In genomic region chr15:40252438-40253178, GRCh38 we compare ENCODE assay signal across 9 cellular contexts. TPM values are rescaled to one million over a fixed set of nuclear protein-coding genes. Genes with fewer than 3 reads are reported as not detected.
DNase-seq lines count a peak whose midpoint lies in the region; ATAC-seq, FAIRE-seq and TF ChIP-seq lines count a peak whose summit lies in the region.
"Had no signal": no experiment of that assay in that cellular context is flagged by ENCODE, and none has a peak within 500 bp of the region (broad histone marks: within the 10 kb centered on the region; RNA-seq: fewer than 3 reads in every experiment).

No MANE protein-coding gene starts in this region.

- peaks cover 14 to 23% of the 10 kb centered on the region in 2 donors for H3K4me1 Mint-ChIP-seq in effector memory CD8-positive, alpha-beta T cell (ENCODE audit: low read depth in 2 of 2)

- H3K4me1 ChIP-seq in PC-9 (replicated peaks; ENCODE audit: insufficient read depth) (peaks cover 26% of the 10 kb centered on the region), muscle layer of duodenum (ENCODE audit: control insufficient read depth in 1 of 2, insufficient read depth in 2 of 2, low read length in 2 of 2) (peaks cover 0 to 13% of the 10 kb centered on the region in 2 donors)

- H3K9me2 ChIP-seq in PC-9 (ENCODE audit: insufficient read depth) = no peaks in the 10 kb centered on the region

- H3K36me3 Mint-ChIP-seq in effector memory CD8-positive, alpha-beta T cell (ENCODE audit: insufficient read depth) = no peaks in the 10 kb centered on the region

- H3K9me3 ChIP-seq in PC-9 (ENCODE audit: insufficient read depth, low read depth) (no peaks in the 10 kb centered on the region), muscle layer of duodenum (ENCODE audit: control insufficient read depth in 1 of 2, low read length in 2 of 2) (no peaks in the 10 kb centered on the region)

- no peak for FAIRE-seq in urothelium cell line (lab: Jason Lieb, UNC)

- peak overlapping the region; percentile 79 for H2AFZ ChIP-seq in PC-9

- H3K4me2 ChIP-seq in PC-9 = peak overlapping the region; percentile 78

- H3K27ac ChIP-seq in PC-9 (no peak overlapping the region), muscle layer of duodenum (ENCODE audit: low read length) (no peak overlapping the region)

- H3F3A ChIP-seq in PC-9 (ENCODE audit: insufficient read depth, low read depth) = peaks cover 21% of the 10 kb centered on the region

- H3K27ac Mint-ChIP-seq in effector memory CD8-positive, alpha-beta T cell = peak overlapping the region; percentile 75 to 87

- peak overlapping the region; percentile 85 to 91 for H3K4me3 Mint-ChIP-seq in effector memory CD8-positive, alpha-beta T cell

- CTCF ChIA-PET in PC-9 (lab: Charles Lee) (no interaction called here), GM10248 (lab: Yijun Ruan, JAX) (interaction anchor here (19.5 kb wide), 1 partner anchor 24 kb away, joined by 308 read pairs; no protein-coding TSS in a partner anchor)

- H3K36me3 ChIP-seq in PC-9 (ENCODE audit: low read depth) = no peaks in the 10 kb centered on the region
- no peaks in the 10 kb centered on the region for H3K36me3 ChIP-seq in muscle layer of duodenum (ENCODE audit: control insufficient read depth in 1 of 2, insufficient read depth in 2 of 2, low read length in 2 of 2)

- TF ChIP-seq CTCF in PC-9 (conservative IDR thresholded peaks at IDR 0.05) = no peak
- TF ChIP-seq CTCF in GM10248 (IDR thresholded peaks at IDR 0.05; ENCODE audit: control extremely low read depth, extremely low read depth, low read depth, missing control alignments) = no peak

- DNase-seq in NCI-H2081 (lab: John Stamatoyannopoulos, UW) = peak; percentile 23 to 43
- no peak for DNase-seq in NCI-H2081 treated with DMSO at 0.1 percent for 48 hours (lab: John Stamatoyannopoulos, UW)
- DNase-seq in PC-9 = peak in 1 of 2 experiments; percentile 48
- peak in 1 of 3 experiments; percentile 14 for DNase-seq in effector memory CD8-positive, alpha-beta T cell
- no peak for DNase-seq in urothelium cell line (ENCODE audit: low spot score)
- no peak for DNase-seq in GM10248 (ENCODE audit: extremely low spot score)
- DNase-seq: DND-41 had no signal

- BruUV-seq in PC-9 (replicated peaks; lab: Mats Ljungman, UMichigan) = no TSS peak

- H3K4me3 ChIP-seq in PC-9 (peak overlapping the region; percentile 68), muscle layer of duodenum (ENCODE audit: low read depth in 1 of 2, low read length in 2 of 2) (peak overlapping the region; percentile 55 to 68)

- no peaks in the 10 kb centered on the region for H3K79me2 ChIP-seq in PC-9 (ENCODE audit: low read depth)

- H4K20me1 ChIP-seq in PC-9 (ENCODE audit: insufficient read depth) = no peaks in the 10 kb centered on the region

- H3K9me3 Mint-ChIP-seq in effector memory CD8-positive, alpha-beta T cell = no peaks in the 10 kb centered on the region

- peaks cover 8 to 30% of the 10 kb centered on the region in 2 donors for H3K27me3 Mint-ChIP-seq in effector memory CD8-positive, alpha-beta T cell

- peak; percentile 51 for ATAC-seq in effector memory CD8-positive, alpha-beta T cell (replicated peaks)
- no peak for ATAC-seq in GM19023 (IDR thresholded peaks at IDR 0.05; ENCODE audit: unreplicated experiment)

- intact Hi-C loops in PC-9 (cut with micrococcal nuclease; ENCODE audit: unreplicated experiment) = loop anchor here (10.0 kb wide), 1 partner anchor 148 kb away; the partner anchor contains the start of gene BMF

- POLR2A ChIA-PET in PC-9 (lab: Charles Lee; ENCODE audit: unreplicated experiment) = no interaction called here
- POLR2A ChIA-PET in GM10248 (lab: Yijun Ruan, JAX) = no interaction called here

- H3K27me3 ChIP-seq in PC-9 (ENCODE audit: insufficient read depth, low read depth) (no peaks in the 10 kb centered on the region), muscle layer of duodenum (ENCODE audit: low read depth, low read length) (peaks cover 10% of the 10 kb centered on the region)

RNA-seq across cellular contexts. Expression of gene PAK6, which starts 13.7 kb away (rescaled TPM):
- 10.7 and 11.7 TPM in 2 replicates for total RNA-seq in PC-9 (2021)

RNA-seq across cellular contexts. Expression of gene ANKRD63, which starts 30.3 kb away (rescaled TPM):
- total RNA-seq in PC-9 (2021) = not detected in 2 replicates

RNA-seq across cellular contexts. Expression of gene PLCB2, which starts 55.1 kb away (rescaled TPM):
- total RNA-seq in PC-9 (2021) = 0.92 and 1.6 TPM in 2 replicates

Comparison
In these comparisons a context has a peak if more than half of its experiments do, and no peak if none do; other contexts are left out.
1. DNase-seq: peak in NCI-H2081 (2 of 2); none in NCI-H2081 treated with DMSO at 0.1 percent for 48 hours (single experiment), urothelium cell line (single experiment) and GM10248 (single experiment).